ENCODE assay signal across 8 cellular contexts in genomic region chr19:2739602-2740313, GRCh38. TPM values are rescaled to one million over a fixed set of nuclear protein-coding genes. Genes with fewer than 3 reads are reported as not detected.
DNase-seq lines count a peak whose midpoint lies in the region; ATAC-seq and TF ChIP-seq lines count a peak whose summit lies in the region.

Gene SLC39A3, minus strand, starts transcription at chr19:2740017. Its CDS starts 2,760 bp downstream, at chr19:2737257.

- no peaks in the 10 kb centered on the region for H3K27me3 ChIP-seq in Peyer's patch
- H3K27me3 ChIP-seq in muscle layer of colon (ENCODE audit: control insufficient read depth in 1 of 2, insufficient read depth in 2 of 2, low read length in 2 of 2) = no peaks in the 10 kb centered on the region

- H3K36me3 ChIP-seq in KOPT-K1 (ENCODE audit: insufficient read depth, low read length) (peaks cover 27% of the 10 kb centered on the region), Peyer's patch (peaks cover 0 to 22% (median 0%) of the 10 kb centered on the region in 3 donors), muscle layer of colon (ENCODE audit: insufficient read depth, low read length) (peaks cover 18% of the 10 kb centered on the region)

- peaks cover 17% of the 10 kb centered on the region for H3K4me1 Mint-ChIP-seq in activated T-cell treated with anti-CD3 and anti-CD28 coated beads, Interleukin-2, amount 50 U/mL, for 4 hours (ENCODE audit: low read depth)

- H3K27me3 Mint-ChIP-seq in activated T-cell treated with anti-CD3 and anti-CD28 coated beads, Interleukin-2, amount 50 U/mL, for 4 hours (ENCODE audit: low read depth) = peaks cover 13% of the 10 kb centered on the region

- no peaks in the 10 kb centered on the region for H3K9me3 Mint-ChIP-seq in activated T-cell treated with anti-CD3 and anti-CD28 coated beads, Interleukin-2, amount 50 U/mL, for 4 hours

- ATAC-seq in GM21737 (IDR thresholded peaks at IDR 0.05; ENCODE audit: unreplicated experiment) (peak; percentile 92), esophagus mucosa (peak; percentile 99)
- peak; percentile 99 to 100 for ATAC-seq in activated T-cell treated with anti-CD3 and anti-CD28 coated beads, Interleukin-2, amount 50 U/mL, for 4 hours

- H3K27ac ChIP-seq in KOPT-K1 (ENCODE audit: low read depth, low read length, poor library complexity, severe bottlenecking) (peak within 1 kb of the TSS; percentile 64), Peyer's patch (peak within 1 kb of the TSS; percentile 49 to 92 (median 61)), muscle layer of colon (ENCODE audit: low read depth, low read length) (no peak within 1 kb of the TSS)

- H3K4me3 Mint-ChIP-seq in activated T-cell treated with anti-CD3 and anti-CD28 coated beads, Interleukin-2, amount 50 U/mL, for 4 hours = peak within 1 kb of the TSS; percentile 90

- peaks cover 19% of the 10 kb centered on the region for H3K36me3 Mint-ChIP-seq in activated T-cell treated with anti-CD3 and anti-CD28 coated beads, Interleukin-2, amount 50 U/mL, for 4 hours (ENCODE audit: insufficient read depth)

- H3K4me3 ChIP-seq in Peyer's patch (peak within 1 kb of the TSS; percentile 78 to 99 (median 92)), muscle layer of colon (ENCODE audit: low read depth in 1 of 2, low read length in 2 of 2) (peak within 1 kb of the TSS; percentile 85 to 99)

- DNase-seq in DMS53 treated with DMSO at 0.1 percent for 48 hours (lab: John Stamatoyannopoulos, UW; ENCODE audit: unreplicated experiment) = peak; percentile 75
- peak; percentile 97 to 99 (median 98) for DNase-seq in Peyer's patch
- DNase-seq in activated T-cell treated with anti-CD3 and anti-CD28 coated beads, Interleukin-2, amount 50 U/mL, for 4 hours = peak; percentile 99
- peak; percentile 98 for DNase-seq in stimulated activated CD8-positive, alpha-beta memory T cell treated with anti-CD3 and anti-CD28 coated beads, Interleukin-7, amount 100 ng/mL, for 1 hour (ENCODE audit: low read depth in 2 of 2)

- H3K9me3 ChIP-seq in KOPT-K1 (ENCODE audit: insufficient read depth, low read length, poor library complexity, severe bottlenecking) (no peaks in the 10 kb centered on the region), Peyer's patch (no peaks in the 10 kb centered on the region), muscle layer of colon (ENCODE audit: low read length) (no peaks in the 10 kb centered on the region)

- peak in 1 of 2 donors; percentile 27 for TF ChIP-seq POLR2A in Peyer's patch (IDR thresholded peaks at IDR 0.05)

- peak within 1 kb of the TSS; percentile 24 for H3K9ac ChIP-seq in muscle layer of colon (ENCODE audit: low read length)

- TF ChIP-seq CTCF in Peyer's patch (IDR thresholded peaks at IDR 0.05) = peak in 5 of 6 experiments; percentile 19 to 55 (median 44)

- H3K4me1 ChIP-seq in Peyer's patch = peaks cover 0 to 15% (median 2%) of the 10 kb centered on the region in 4 donors
- peaks cover 11% of the 10 kb centered on the region for H3K4me1 ChIP-seq in muscle layer of colon (ENCODE audit: insufficient read depth, low read length)

RNA-seq across cellular contexts. Expression of gene SLC39A3, which starts in this region (rescaled TPM):
- total RNA-seq in Peyer's patch = 10 to 100 TPM; 22.1 to 29.7 (median 26.0) TPM
- 10 to 100 TPM; 53.6 to 60.5 (median 56.6) TPM for total RNA-seq in activated T-cell treated with anti-CD3 and anti-CD28 coated beads, Interleukin-2, amount 50 U/mL, for 4 hours
- total RNA-seq in esophagus mucosa = 21.0 TPM
